In the genomic region with DNA sequence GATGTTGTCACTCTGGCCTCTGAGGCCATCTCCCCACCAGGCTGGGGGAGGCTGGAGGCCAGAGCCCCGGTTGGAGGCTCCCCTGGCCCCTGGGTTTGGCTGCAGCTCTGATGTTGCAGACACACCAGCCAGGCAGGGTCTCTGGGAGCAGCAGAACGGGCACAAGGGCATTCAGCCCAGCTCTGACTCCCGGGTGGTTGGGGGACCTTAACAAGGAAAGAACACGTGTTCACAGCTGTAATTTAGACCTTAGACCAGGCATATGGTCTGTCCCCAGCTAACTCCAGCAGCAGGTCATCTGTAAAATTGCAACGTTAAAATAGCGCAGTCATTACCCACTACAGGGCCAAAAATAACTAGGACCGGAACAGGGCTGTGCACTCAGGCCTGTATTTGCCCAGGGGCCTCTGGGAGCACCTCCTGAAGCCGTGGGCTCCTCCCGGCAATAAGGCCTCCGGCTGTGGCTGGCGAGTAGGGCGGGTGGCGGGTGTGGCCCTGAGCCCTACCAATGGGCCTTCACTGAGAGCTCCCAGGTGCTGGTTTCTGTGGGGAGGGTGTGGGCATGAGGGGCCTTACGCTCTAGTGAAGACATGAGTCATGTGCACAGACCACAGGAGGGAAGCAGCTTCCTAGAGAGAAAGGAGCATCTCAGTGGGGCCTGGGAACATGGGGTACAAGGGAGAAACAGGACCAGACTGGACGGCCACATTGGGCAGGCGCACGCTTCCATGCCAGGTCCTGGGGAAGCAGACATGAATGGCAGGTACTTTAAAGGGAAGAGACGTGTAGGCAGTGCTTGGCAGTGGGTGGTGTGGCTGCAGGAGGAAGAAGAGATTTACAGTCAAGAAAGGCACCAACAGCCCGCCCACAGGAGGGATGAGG, we compare ENCODE assay signal across 8 cellular contexts. TPM values are rescaled to one million over a fixed set of nuclear protein-coding genes. Genes with fewer than 3 reads are reported as not detected.
DNase-seq lines count a peak whose midpoint lies in the region; ATAC-seq, FAIRE-seq and TF ChIP-seq lines count a peak whose summit lies in the region.

No MANE protein-coding gene starts in this region.

- intact Hi-C loops in CD8-positive, alpha-beta T cell (cut with DNase I, micrococcal nuclease), result loop anchor here (1.0 kb wide), 2 partner anchors 12 to 13 kb away; no protein-coding TSS in a partner anchor
- intact Hi-C loops in HepG2 (cut with micrococcal nuclease; ENCODE audit: unreplicated experiment), result no loop called here

- no peaks in the 10 kb centered on the region for H4K20me1 ChIP-seq in HepG2 (ENCODE audit: insufficient read depth, low read length)

- WGBS in HepG2 (ENCODE audit: low lambda C conversion rate), result 34% methylated on average over 14 of the region's 19 CpGs

- peak overlapping the region; percentile 48 for H3K9ac ChIP-seq in HepG2 (ENCODE audit: insufficient read depth, low read depth, low read length)

- H2AFZ ChIP-seq in HepG2 (ENCODE audit: low read length), result no peak overlapping the region

- DNase-seq in CD8-positive, alpha-beta T cell, result peak; percentile 32 to 86 (median 70)
- DNase-seq in T-helper 1 cell, result peak; percentile 42 to 88 (median 64)
- peak; percentile 86 for DNase-seq in activated naive CD8-positive, alpha-beta T cell treated with anti-CD3 and anti-CD28 coated beads, Interleukin-2, amount 50 U/mL, for 24 hours
- DNase-seq in HepG2 (ENCODE audit: low spot score), result peak; percentile 53
- peak; percentile 55 to 65 for DNase-seq in stimulated activated CD8-positive, alpha-beta memory T cell treated with anti-CD3 and anti-CD28 coated beads, Interleukin-7, amount 100 ng/mL, for 4 hours (ENCODE audit: low read depth in 2 of 2)
- DNase-seq in cerebellar cortex (ENCODE audit: low spot score), result no peak

- BruUV-seq in HepG2 (replicated peaks; lab: Mats Ljungman, UMichigan), result no TSS peak

- no peaks in the 10 kb centered on the region for H3K9me3 ChIP-seq in CD8-positive, alpha-beta T cell (ENCODE audit: low read length)
- H3K9me3 ChIP-seq in HepG2 (ENCODE audit: low read length), result no peaks in the 10 kb centered on the region

- peak; percentile 93 for ATAC-seq in CD8-positive, alpha-beta T cell
- peak; percentile 91 for ATAC-seq in GM19467 (IDR thresholded peaks at IDR 0.05; ENCODE audit: unreplicated experiment)
- peak; percentile 79 for ATAC-seq in HG03565 (IDR thresholded peaks at IDR 0.05; ENCODE audit: unreplicated experiment)
- ATAC-seq in activated naive CD8-positive, alpha-beta T cell treated with anti-CD3 and anti-CD28 coated beads, Interleukin-2, amount 50 U/mL, for 24 hours, result peak; percentile 97
- ATAC-seq in HepG2, result peak; percentile 64

- peaks cover 2% of the 10 kb centered on the region for H3K36me3 ChIP-seq in CD8-positive, alpha-beta T cell (ENCODE audit: insufficient read depth, low read length)
- H3K36me3 ChIP-seq in HepG2 (replicated peaks in 1 of 2; ENCODE audit: control insufficient read depth in 1 of 2, insufficient read depth in 2 of 2, low read length in 2 of 2), result no peaks in the 10 kb centered on the region

- H3K79me2 ChIP-seq in HepG2 (ENCODE audit: insufficient read depth, low read length), result no peaks in the 10 kb centered on the region

- H3K27ac Mint-ChIP-seq in CD8-positive, alpha-beta T cell, result peak overlapping the region; percentile 96
- peak overlapping the region; percentile 81 for H3K27ac Mint-ChIP-seq in activated naive CD8-positive, alpha-beta T cell treated with anti-CD3 and anti-CD28 coated beads, Interleukin-2, amount 50 U/mL, for 24 hours

- H3K4me1 ChIP-seq in CD8-positive, alpha-beta T cell (ENCODE audit: insufficient read depth, low read length), result peaks cover 96% of the 10 kb centered on the region
- peaks cover 74% of the 10 kb centered on the region for H3K4me1 ChIP-seq in HepG2 (ENCODE audit: insufficient read depth, low read length)

- no peak for TF ChIP-seq POLR2A in HepG2 (IDR thresholded peaks at IDR 0.05; ENCODE audit: insufficient read depth in 1 of 2, low read depth in 2 of 2, low read length in 2 of 2)

- H3K27me3 ChIP-seq in CD8-positive, alpha-beta T cell (ENCODE audit: insufficient read depth, low read length), result no peaks in the 10 kb centered on the region
- no peaks in the 10 kb centered on the region for H3K27me3 ChIP-seq in HepG2 (ENCODE audit: control insufficient read depth in 1 of 2, insufficient read depth in 2 of 2, low read length in 2 of 2)

- peak overlapping the region; percentile 73 for H3K4me2 ChIP-seq in HepG2 (ENCODE audit: low read depth, low read length)

- H3K9me3 Mint-ChIP-seq in CD8-positive, alpha-beta T cell, result no peaks in the 10 kb centered on the region
- no peaks in the 10 kb centered on the region for H3K9me3 Mint-ChIP-seq in activated naive CD8-positive, alpha-beta T cell treated with anti-CD3 and anti-CD28 coated beads, Interleukin-2, amount 50 U/mL, for 24 hours

- CTCF ChIA-PET in CD8-positive, alpha-beta T cell (lab: Charles Lee), result interaction anchor here (0.6 to 12.0 kb wide), 10 partner anchors 11 to 261 kb away, joined by 3 to 106 read pairs (median 5); no protein-coding TSS in a partner anchor
- CTCF ChIA-PET in HepG2 (lab: Yijun Ruan, JAX; ENCODE audit: low intra/inter-chr PET ratio, low total read pairs), result no interaction called here

- TF ChIP-seq EP300 in HepG2 (IDR thresholded peaks at IDR 0.05; ENCODE audit: low read depth in 2 of 2, low read length in 2 of 2) (no peak), HepG2 (CRISPR knock-in tag; IDR thresholded peaks at IDR 0.05; ENCODE audit: borderline replicate concordance) (no peak)

- no peaks in the 10 kb centered on the region for H3K27me3 Mint-ChIP-seq in CD8-positive, alpha-beta T cell (ENCODE audit: low read depth)
- H3K27me3 Mint-ChIP-seq in activated naive CD8-positive, alpha-beta T cell treated with anti-CD3 and anti-CD28 coated beads, Interleukin-2, amount 50 U/mL, for 24 hours, result peaks cover 2% of the 10 kb centered on the region

- FAIRE-seq in HepG2 (lab: Jason Lieb, UNC), result no peak

- POLR2A ChIA-PET in CD8-positive, alpha-beta T cell (lab: Charles Lee), result interaction anchor here (0.8 to 11.8 kb wide), 9 partner anchors 8 to 270 kb away, joined by 3 to 121 read pairs (median 5); partner anchors contain the start of gene MTFR1L
- POLR2A ChIA-PET in HepG2 (lab: Yijun Ruan, JAX), result interaction anchor here (1.2 kb wide), 1 partner anchor 16 kb away, joined by 3 read pairs; no protein-coding TSS in a partner anchor

- peak overlapping the region; percentile 36 for H3K4me3 ChIP-seq in CD8-positive, alpha-beta T cell (ENCODE audit: low read depth, low read length)
- H3K4me3 ChIP-seq in HepG2 (replicated peaks in 1 of 3; ENCODE audit: insufficient read depth in 1 of 3, low read depth in 2 of 3, low read length in 3 of 3), result peak overlapping the region in 1 of 3 experiments; percentile 42; a peak in 2 of 6 replicates

- peaks cover 23% of the 10 kb centered on the region for H3K36me3 Mint-ChIP-seq in CD8-positive, alpha-beta T cell
- no peaks in the 10 kb centered on the region for H3K36me3 Mint-ChIP-seq in activated naive CD8-positive, alpha-beta T cell treated with anti-CD3 and anti-CD28 coated beads, Interleukin-2, amount 50 U/mL, for 24 hours (ENCODE audit: low read depth)

- peak overlapping the region; percentile 57 for H3K27ac ChIP-seq in CD8-positive, alpha-beta T cell (ENCODE audit: low read depth, low read length)
- H3K27ac ChIP-seq in HepG2 (ENCODE audit: extremely low read length, insufficient read depth, low read length), result peak overlapping the region; percentile 65

- TF ChIP-seq CTCF in CD8-positive, alpha-beta T cell (IDR thresholded peaks at IDR 0.05), result no peak
- no peak for TF ChIP-seq CTCF in HepG2 (CRISPR knock-in tag; IDR thresholded peaks at IDR 0.05)

- in situ Hi-C loops in HepG2 (cut with HindIII; ENCODE audit: extremely low pct_ligation_motif_present, low pct_unique_long_range_greater_than_20kb), result no loop called here

- peak overlapping the region; percentile 77 for H3K4me3 Mint-ChIP-seq in CD8-positive, alpha-beta T cell
- peak overlapping the region; percentile 65 for H3K4me3 Mint-ChIP-seq in activated naive CD8-positive, alpha-beta T cell treated with anti-CD3 and anti-CD28 coated beads, Interleukin-2, amount 50 U/mL, for 24 hours

- peaks cover 96% of the 10 kb centered on the region for H3K4me1 Mint-ChIP-seq in CD8-positive, alpha-beta T cell (ENCODE audit: low read depth)
- peaks cover 78% of the 10 kb centered on the region for H3K4me1 Mint-ChIP-seq in activated naive CD8-positive, alpha-beta T cell treated with anti-CD3 and anti-CD28 coated beads, Interleukin-2, amount 50 U/mL, for 24 hours

- no peak for TF ChIP-seq RAD21 in HepG2 (CRISPR knock-in tag; IDR thresholded peaks at IDR 0.05)

TF ChIP-seq in HepG2, 621 proteins besides CTCF, POLR2A, EP300 and RAD21 (continues in another document):
- no peak for TF ChIP-seq E2F5 (CRISPR knock-in tag; conservative IDR thresholded peaks at IDR 0.05)

RNA-seq across cellular contexts. Expression of gene LDLRAP1, which starts 6.1 kb away (rescaled TPM):
- total RNA-seq in CD8-positive, alpha-beta T cell, result 10 to 100 TPM; 46.1 to 49.5 TPM
- 6.3 and 7.2 TPM in 2 replicates for total RNA-seq in HepG2 (2016; rRNA removed; fragmentation: Illumina TruSeq; extraction: Trizol)
- 1.6 and 1.8 TPM in 2 replicates for total RNA-seq in HepG2 (2016; cell fraction: cytosol; rRNA removed; fragmentation: Illumina TruSeq; extraction: Trizol; ENCODE audit: low read depth)
- 5.6 and 7.1 TPM in 2 replicates for total RNA-seq in HepG2 (2016; cell fraction: insoluble cytoplasmic fraction; rRNA removed; fragmentation: Illumina TruSeq; extraction: Trizol)
- total RNA-seq in HepG2 (2016; cell fraction: membrane; rRNA removed; fragmentation: Illumina TruSeq; extraction: Trizol), result 5.1 and 6.4 TPM in 2 replicates
- 4.2 and 4.7 TPM in 2 replicates for total RNA-seq in HepG2 (2016; cell fraction: nucleus; rRNA removed; fragmentation: Illumina TruSeq; extraction: Trizol)
- 12.1 and 13.7 TPM in 2 replicates for polyA plus RNA-seq in HepG2 (2011; rRNA removed)
- polyA plus RNA-seq in HepG2 (2011; cell fraction: cytosol; rRNA removed), result 9.5 and 10.4 TPM in 2 replicates
- 22.0 and 26.7 TPM in 2 replicates for polyA plus RNA-seq in HepG2 (2011; cell fraction: nucleus; rRNA removed)
- 7.7 and 7.8 TPM in 2 replicates for polyA plus RNA-seq in HepG2 (2012)
- polyA plus RNA-seq in HepG2 (2016; cell fraction: cytosol; fragmentation: Illumina TruSeq; extraction: Trizol; ENCODE audit: low read depth), result 1.6 and 1.8 TPM in 2 replicates
- 7.0 and 8.1 TPM in 2 replicates for polyA plus RNA-seq in HepG2 (2016; cell fraction: insoluble cytoplasmic fraction; fragmentation: Illumina TruSeq; extraction: Trizol; ENCODE audit: low read depth)
- 4.6 and 4.8 TPM in 2 replicates for polyA plus RNA-seq in HepG2 (2016; cell fraction: membrane; fragmentation: Illumina TruSeq; extraction: Trizol; ENCODE audit: low read depth)
- polyA plus RNA-seq in HepG2 (2016; cell fraction: nucleus; fragmentation: Illumina TruSeq; extraction: Trizol; ENCODE audit: insufficient read depth, low read depth), result 12.0 and 13.6 TPM in 2 replicates
- polyA minus RNA-seq in HepG2 (2011; rRNA and poly(A)+ RNA removed; ENCODE audit: low replicate concordance), result 12.3 and 19.3 TPM in 2 replicates
- 6.8 and 10.5 TPM in 2 replicates for polyA minus RNA-seq in HepG2 (2011; cell fraction: cytosol; rRNA and poly(A)+ RNA removed)
- polyA minus RNA-seq in HepG2 (2011; cell fraction: nucleus; rRNA and poly(A)+ RNA removed), result 6.1 and 6.2 TPM in 2 replicates
